In the genomic region with DNA sequence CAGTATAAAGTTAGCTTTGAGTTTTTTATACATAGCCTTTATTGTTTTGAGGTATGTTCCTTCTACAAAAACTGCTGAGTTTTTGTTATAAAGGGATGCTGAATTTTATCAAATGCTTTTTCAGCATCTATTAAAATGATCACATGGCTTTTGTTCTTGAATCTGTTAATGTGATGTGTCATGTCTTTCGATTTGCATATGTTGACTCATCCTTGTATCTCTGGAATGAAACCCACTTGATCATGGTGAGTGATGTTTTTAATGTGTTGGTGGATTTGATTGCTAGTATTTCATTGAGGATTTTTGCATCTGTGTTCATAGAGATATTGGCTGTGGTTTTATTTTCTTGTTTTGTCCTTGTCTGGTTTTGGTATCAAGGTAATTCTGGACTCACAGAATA, we compare ENCODE assay signal across 21 cellular contexts. TPM values are rescaled to one million over a fixed set of nuclear protein-coding genes. Genes with fewer than 3 reads are reported as not detected.
DNase-seq lines count a peak whose midpoint lies in the region; ATAC-seq, FAIRE-seq and TF ChIP-seq lines count a peak whose summit lies in the region.
"Had no signal": no experiment of that assay in that cellular context is flagged by ENCODE, and none has a peak within 500 bp of the region (broad histone marks: within the 10 kb centered on the region; RNA-seq: fewer than 3 reads in every experiment).

No MANE protein-coding gene starts in this region.

- H3K4me3 Mint-ChIP-seq in astrocyte (ENCODE audit: unreplicated experiment) (no peak overlapping the region), glutamatergic neuron (ENCODE audit: unreplicated experiment) (no peak overlapping the region)
- H3K4me3 Mint-ChIP-seq: activated B cell treated with CpG ODN at 0.5 μM for 24 hours had no signal

- H3K27ac ChIP-seq in astrocyte (ENCODE audit: low read depth, low read length) (no peak overlapping the region), body of pancreas (no peak overlapping the region)
- H3K27ac ChIP-seq: adrenal gland, gastroesophageal sphincter, left ventricle myocardium inferior, ovary, vagina had no signal

- no peaks in the 10 kb centered on the region for H3K4me1 ChIP-seq in astrocyte (ENCODE audit: insufficient read depth, low read length)
- no peaks in the 10 kb centered on the region for H3K4me1 ChIP-seq in body of pancreas
- H3K4me1 ChIP-seq: adrenal gland, gastroesophageal sphincter, left ventricle myocardium inferior, vagina had no signal

- H3K36me3 ChIP-seq in astrocyte (ENCODE audit: insufficient read depth, low read length) (no peaks in the 10 kb centered on the region), body of pancreas (replicated peaks in 1 of 2; ENCODE audit: insufficient read depth in 1 of 2, low read depth in 2 of 2) (no peaks in the 10 kb centered on the region), MG63 (no peaks in the 10 kb centered on the region)
- H3K36me3 ChIP-seq: adrenal gland, gastroesophageal sphincter, left ventricle myocardium inferior, ovary, vagina had no signal

- no peaks in the 10 kb centered on the region for H3K4me1 Mint-ChIP-seq in astrocyte (ENCODE audit: low read depth, unreplicated experiment)
- no peaks in the 10 kb centered on the region for H3K4me1 Mint-ChIP-seq in glutamatergic neuron (ENCODE audit: low read depth, unreplicated experiment)

- H3K27me3 Mint-ChIP-seq in astrocyte (ENCODE audit: low read depth, unreplicated experiment) (peaks cover 9% of the 10 kb centered on the region), glutamatergic neuron (ENCODE audit: unreplicated experiment) (peaks cover 5% of the 10 kb centered on the region)

- TF ChIP-seq POLR2A in body of pancreas (IDR thresholded peaks at IDR 0.05): no peak

- H3K79me2 ChIP-seq in astrocyte (ENCODE audit: insufficient read depth, low read length): no peaks in the 10 kb centered on the region

- H3K36me3 Mint-ChIP-seq in astrocyte (ENCODE audit: low read depth, unreplicated experiment): no peaks in the 10 kb centered on the region
- peaks cover 4% of the 10 kb centered on the region for H3K36me3 Mint-ChIP-seq in glutamatergic neuron (ENCODE audit: unreplicated experiment)

- WGBS in body of pancreas, 2 donors: 56 to 67% methylated on average over 1 of the region's 1 CpG

- no peaks in the 10 kb centered on the region for H4K20me1 ChIP-seq in astrocyte (ENCODE audit: insufficient read depth, low read length)

- H3K9me3 ChIP-seq in astrocyte (ENCODE audit: insufficient read depth, low read depth, low read length): no peaks in the 10 kb centered on the region
- H3K9me3 ChIP-seq in body of pancreas: no peaks in the 10 kb centered on the region
- no peaks in the 10 kb centered on the region for H3K9me3 ChIP-seq in MG63
- H3K9me3 ChIP-seq: adrenal gland, gastroesophageal sphincter, left ventricle myocardium inferior, ovary, vagina had no signal

- H3K27me3 ChIP-seq in astrocyte (ENCODE audit: insufficient read depth, low read length) (peaks cover 10% of the 10 kb centered on the region), body of pancreas (no peaks in the 10 kb centered on the region), MG63 (peaks cover 5% of the 10 kb centered on the region)
- H3K27me3 ChIP-seq: adrenal gland, ovary, vagina had no signal

- H3K4me3 ChIP-seq in astrocyte (ENCODE audit: insufficient read depth, low read depth, low read length) (no peak overlapping the region), body of pancreas (no peak overlapping the region), MG63 (no peak overlapping the region)
- H3K4me3 ChIP-seq: adrenal gland, gastroesophageal sphincter, left ventricle myocardium inferior, ovary, vagina had no signal

- DNase-seq in Ammon's horn (ENCODE audit: low spot score) (peak; percentile 37), HT1080 (ENCODE audit: low read depth) (peak; percentile 36), astrocyte (ENCODE audit: low read depth) (peak; percentile 39), glutamatergic neuron (no peak), body of pancreas (no peak), MG63 (no peak), OCI-M2 (lab: John Stamatoyannopoulos, UW; ENCODE audit: unreplicated experiment) (no peak)
- DNase-seq: activated B cell treated with CpG ODN at 0.5 μM for 24 hours; activated effector memory CD4-positive, alpha-beta T cell treated with anti-CD3 and anti-CD28 coated beads, Interleukin-2, amount 50 U/mL, for 16 hours; COR-L47; GDM1; left ventricle myocardium inferior; NCI-H146; ovary; SHP77 treated with DMSO at 0.1 percent for 48 hours; stimulated activated CD4-positive, alpha-beta T cell treated with anti-CD3 and anti-CD28 coated beads, Interleukin-4, amount 100 ng/mL, for 1 hour had no signal

- H3K9ac ChIP-seq in astrocyte (ENCODE audit: low read length): no peak overlapping the region

- H3K9me3 Mint-ChIP-seq in astrocyte (ENCODE audit: unreplicated experiment) (no peaks in the 10 kb centered on the region), glutamatergic neuron (ENCODE audit: unreplicated experiment) (peaks cover 3% of the 10 kb centered on the region)
- H3K9me3 Mint-ChIP-seq: activated B cell treated with CpG ODN at 0.5 μM for 24 hours had no signal

- FAIRE-seq in astrocyte (lab: Jason Lieb, UNC): no peak
- FAIRE-seq: GM12892 had no signal

- intact Hi-C loops in body of pancreas (cut with DNase I): no loop called here

- H3K27ac Mint-ChIP-seq in astrocyte (ENCODE audit: unreplicated experiment) (no peak overlapping the region), glutamatergic neuron (ENCODE audit: unreplicated experiment) (peak overlapping the region; percentile 2)
- H3K27ac Mint-ChIP-seq: activated B cell treated with CpG ODN at 0.5 μM for 24 hours had no signal

- no peak overlapping the region for H2AFZ ChIP-seq in astrocyte (ENCODE audit: low read depth, low read length)

- TF ChIP-seq CTCF in astrocyte (IDR thresholded peaks at IDR 0.05; ENCODE audit: insufficient read depth, low read depth, low read length): no peak
- TF ChIP-seq CTCF in glutamatergic neuron (IDR thresholded peaks at IDR 0.05; ENCODE audit: partially characterized antibody, unreplicated experiment): no peak
- no peak for TF ChIP-seq CTCF in body of pancreas (IDR thresholded peaks at IDR 0.05)

- no peak overlapping the region for H3K4me2 ChIP-seq in astrocyte (ENCODE audit: low read length)

- ATAC-seq in GM19467 (IDR thresholded peaks at IDR 0.05; ENCODE audit: unreplicated experiment) (no peak), body of pancreas (no peak)
- ATAC-seq: gastroesophageal sphincter had no signal

RNA-seq across cellular contexts. Expression of gene BLCAP, which starts 24.7 kb away (rescaled TPM):
- total RNA-seq in HT1080 (2014; rRNA removed; shearing (Covaris generic)): 37.1 and 44.9 TPM in 2 replicates
- 46.7 and 48.5 TPM in 2 replicates for polyA plus RNA-seq in HT1080 (2015; cell fraction: cytosol; rRNA removed)
- polyA plus RNA-seq in HT1080 (2015; cell fraction: nucleus; rRNA removed): 35.1 and 41.6 TPM in 2 replicates
- total RNA-seq in astrocyte: 96.5 and 111 TPM in 2 replicates
- total RNA-seq in glutamatergic neuron (ENCODE audit: unreplicated experiment): 97.2 TPM
- total RNA-seq in body of pancreas: 10 to 100 TPM; 24.1 to 44.8 TPM
- 23.6 and 26.6 TPM in 2 replicates for total RNA-seq in MG63 (2014; rRNA removed; shearing (Covaris generic); ENCODE audit: low replicate concordance)

RNA-seq across cellular contexts. Expression of gene NNAT, which starts 31.4 kb away (rescaled TPM):
- total RNA-seq in HT1080 (2014; rRNA removed; shearing (Covaris generic)): not detected in 2 replicates
- polyA plus RNA-seq in HT1080 (2015; cell fraction: cytosol; rRNA removed): not detected in 2 replicates
- not detected in 2 replicates for polyA plus RNA-seq in HT1080 (2015; cell fraction: nucleus; rRNA removed)
- total RNA-seq in astrocyte (3.1 and 3.6 TPM in 2 replicates), glutamatergic neuron (ENCODE audit: unreplicated experiment) (1,047 TPM), body of pancreas (under 1 TPM in 1 of 2 donors, not detected in 1; 0.52 TPM)
- total RNA-seq in MG63 (2014; rRNA removed; shearing (Covaris generic); ENCODE audit: low replicate concordance): not detected in 2 replicates

Comparison
In these comparisons a context has a peak if more than half of its experiments do, and no peak if none do; other contexts are left out.
1. DNase-seq: peak in Ammon's horn (single experiment), HT1080 (single experiment) and astrocyte (single experiment); none in glutamatergic neuron (single experiment), body of pancreas (0 of 4), MG63 (single experiment) and OCI-M2 (single experiment).
2. RNA of gene NNAT, which starts 31.4 kb away (total RNA-seq): 1,047 TPM in glutamatergic neuron (single experiment); 3.1 to 3.6 TPM in astrocyte, 0.52 TPM in body of pancreas, not detected in HT1080 and not detected in MG63; every median in the first group is over 100 times any median in the second.